18 cellular contexts compared by ENCODE assay signal in genomic region chr5:17070646-17071045, GRCh38.
"Had no signal": no experiment of that assay in that cellular context is flagged by ENCODE, and none has a peak within 500 bp of the region (broad histone marks: within the 10 kb centered on the region; RNA-seq: fewer than 3 reads in every experiment).

No MANE protein-coding gene starts in this region.

- H2AFZ ChIP-seq: parathyroid adenoma had no signal

- H3K36me3 ChIP-seq: esophagus squamous epithelium, heart left ventricle, tibial artery, uterus had no signal

- DNase-seq: activated CD4-positive, alpha-beta T cell treated with anti-CD3 and anti-CD28 coated beads, Interleukin-2, amount 10 ng/mL, durations not matched to agents 24 days and 14 days; activated CD8-positive, alpha-beta memory T cell treated with anti-CD3 and anti-CD28 coated beads, Interleukin-2, amount 50 U/mL, for 4 hours; activated CD8-positive, alpha-beta T cell treated with anti-CD3 and anti-CD28 coated beads, Interleukin-2, amount 10 ng/mL, durations not matched to agents 7 days and 5 days; activated effector memory CD4-positive, alpha-beta T cell treated with anti-CD3 and anti-CD28 coated beads, Interleukin-2, amount 50 U/mL, for 16 hours; activated T-cell treated with anti-CD3 and anti-CD28 coated beads, Interleukin-2, amount 50 U/mL, for 48 hours; amniotic stem cell; caudate nucleus; esophagus squamous epithelium; heart left ventricle; naive B cell; stimulated activated CD4-positive, alpha-beta T cell treated with anti-CD3 and anti-CD28 coated beads, Interleukin-2, amount 100 ng/mL, for 48 hours; tibial artery; uterus had no signal

- H3K9me3 Mint-ChIP-seq: stimulated activated memory B cell treated with anti-CD40 and anti-IgM and Interleukin-4, amounts not matched to agents 10 μg/mL and 1 μg/mL and 100 μg/mL, for 72 hours; WTC11 had no signal

- H3K79me2 ChIP-seq: parathyroid adenoma had no signal

- ATAC-seq: activated CD8-positive, alpha-beta T cell treated with anti-CD3 and anti-CD28 coated beads, Interleukin-2, amount 10 ng/mL, durations not matched to agents 7 days and 5 days; activated naive CD4-positive, alpha-beta T cell treated with anti-CD3 and anti-CD28 coated beads, Interleukin-2, amount 50 U/mL, for 72 hours; stimulated activated memory B cell treated with anti-CD40 and anti-IgM and Interleukin-4, amounts not matched to agents 10 μg/mL and 1 μg/mL and 100 μg/mL, for 72 hours; WTC11 had no signal

- H3K4me1 ChIP-seq: esophagus squamous epithelium, parathyroid adenoma, tibial artery, uterus had no signal

- H3K9ac ChIP-seq: parathyroid adenoma had no signal

- H3K27me3 ChIP-seq: esophagus squamous epithelium, heart left ventricle, tibial artery, uterus had no signal

- H3K4me3 Mint-ChIP-seq: activated CD4-positive, alpha-beta T cell treated with anti-CD3 and anti-CD28 coated beads, Interleukin-2, amount 10 ng/mL, durations not matched to agents 24 days and 14 days; activated CD8-positive, alpha-beta T cell treated with anti-CD3 and anti-CD28 coated beads, Interleukin-2, amount 10 ng/mL, durations not matched to agents 7 days and 5 days; naive B cell; stimulated activated memory B cell treated with anti-CD40 and anti-IgM and Interleukin-4, amounts not matched to agents 10 μg/mL and 1 μg/mL and 100 μg/mL, for 72 hours; WTC11 had no signal

- H3K9me3 ChIP-seq: esophagus squamous epithelium, heart left ventricle, tibial artery, uterus had no signal

- H3K4me1 Mint-ChIP-seq: activated CD4-positive, alpha-beta T cell treated with anti-CD3 and anti-CD28 coated beads, Interleukin-2, amount 10 ng/mL, durations not matched to agents 24 days and 14 days; naive B cell; stimulated activated memory B cell treated with anti-CD40 and anti-IgM and Interleukin-4, amounts not matched to agents 10 μg/mL and 1 μg/mL and 100 μg/mL, for 72 hours had no signal

- H3K27me3 Mint-ChIP-seq: activated CD4-positive, alpha-beta T cell treated with anti-CD3 and anti-CD28 coated beads, Interleukin-2, amount 10 ng/mL, durations not matched to agents 24 days and 14 days; stimulated activated memory B cell treated with anti-CD40 and anti-IgM and Interleukin-4, amounts not matched to agents 10 μg/mL and 1 μg/mL and 100 μg/mL, for 72 hours had no signal

- H3K36me3 Mint-ChIP-seq: activated naive CD4-positive, alpha-beta T cell treated with anti-CD3 and anti-CD28 coated beads, Interleukin-2, amount 50 U/mL, for 72 hours; naive B cell; stimulated activated memory B cell treated with anti-CD40 and anti-IgM and Interleukin-4, amounts not matched to agents 10 μg/mL and 1 μg/mL and 100 μg/mL, for 72 hours; WTC11 had no signal

- H3K4me3 ChIP-seq: coronary artery, esophagus squamous epithelium, heart left ventricle, tibial artery, uterus had no signal

- H3K27ac Mint-ChIP-seq: activated CD4-positive, alpha-beta T cell treated with anti-CD3 and anti-CD28 coated beads, Interleukin-2, amount 10 ng/mL, durations not matched to agents 24 days and 14 days; activated CD8-positive, alpha-beta T cell treated with anti-CD3 and anti-CD28 coated beads, Interleukin-2, amount 10 ng/mL, durations not matched to agents 7 days and 5 days; activated naive CD4-positive, alpha-beta T cell treated with anti-CD3 and anti-CD28 coated beads, Interleukin-2, amount 50 U/mL, for 72 hours; naive B cell; stimulated activated memory B cell treated with anti-CD40 and anti-IgM and Interleukin-4, amounts not matched to agents 10 μg/mL and 1 μg/mL and 100 μg/mL, for 72 hours; WTC11 had no signal

- H3K27ac ChIP-seq: coronary artery, esophagus squamous epithelium, parathyroid adenoma, tibial artery, uterus had no signal
